In the genomic region with DNA sequence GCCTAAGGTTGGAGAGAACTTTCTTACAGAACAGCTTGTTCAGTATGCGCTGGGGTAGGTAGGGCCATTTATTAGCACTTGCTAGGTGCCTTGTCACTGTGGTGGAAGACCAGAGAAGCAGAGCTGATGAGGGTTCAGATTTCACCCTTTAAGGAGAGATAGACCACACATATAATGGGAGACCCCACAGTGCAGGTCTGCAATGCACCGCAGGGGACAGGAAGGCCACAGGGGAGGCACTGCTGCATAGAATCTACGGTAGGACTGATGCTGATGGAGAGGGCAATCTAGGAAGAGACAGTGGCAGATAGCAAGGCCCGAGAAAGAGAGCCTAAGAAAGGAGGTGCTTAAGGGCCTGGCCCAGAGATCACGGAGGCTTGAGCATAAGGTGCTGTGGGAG, we compare ENCODE assay signal across 15 cellular contexts.
"Had no signal": no experiment of that assay in that cellular context is flagged by ENCODE, and none has a peak within 500 bp of the region (broad histone marks: within the 10 kb centered on the region; RNA-seq: fewer than 3 reads in every experiment).

No MANE protein-coding gene starts in this region.

- H3K4me3 ChIP-seq: gastrocnemius medialis, heart right ventricle, left lung, lower lobe of right lung, ovary, uterus had no signal

- H3K27ac ChIP-seq: gastrocnemius medialis, heart right ventricle, left lung, lower lobe of right lung, ovary, uterus had no signal

- H3K4me1 ChIP-seq: gastrocnemius medialis, uterus had no signal

- H3K9me3 ChIP-seq: gastrocnemius medialis, heart right ventricle, left lung, lower lobe of right lung, ovary, uterus had no signal

- H3K36me3 ChIP-seq: gastrocnemius medialis, heart right ventricle, left lung, lower lobe of right lung, ovary, uterus had no signal

- H3K27me3 ChIP-seq: gastrocnemius medialis, heart right ventricle, left lung, ovary, uterus had no signal

- ATAC-seq: gastrocnemius medialis; heart right ventricle; left lung; lower lobe of right lung; naive thymus-derived CD4-positive, alpha-beta T cell; right cardiac atrium had no signal

- DNase-seq: effector memory CD4-positive, alpha-beta T cell; gastrocnemius medialis; heart right ventricle; hypothalamus; immature natural killer cell; left lung; lower lobe of right lung; naive thymus-derived CD4-positive, alpha-beta T cell; nephron progenitor cell; ovary; right cardiac atrium; stimulated activated CD4-positive, alpha-beta T cell treated with anti-CD3 and anti-CD28 coated beads, Interleukin-4, amount 100 ng/mL, for 24 hours; stimulated activated naive CD4-positive, alpha-beta T cell treated with Interleukin-2 at 50 U/mL for 16 hours; trophoblast cell; uterus had no signal
